8 cellular contexts compared by ENCODE assay signal in the genomic region with DNA sequence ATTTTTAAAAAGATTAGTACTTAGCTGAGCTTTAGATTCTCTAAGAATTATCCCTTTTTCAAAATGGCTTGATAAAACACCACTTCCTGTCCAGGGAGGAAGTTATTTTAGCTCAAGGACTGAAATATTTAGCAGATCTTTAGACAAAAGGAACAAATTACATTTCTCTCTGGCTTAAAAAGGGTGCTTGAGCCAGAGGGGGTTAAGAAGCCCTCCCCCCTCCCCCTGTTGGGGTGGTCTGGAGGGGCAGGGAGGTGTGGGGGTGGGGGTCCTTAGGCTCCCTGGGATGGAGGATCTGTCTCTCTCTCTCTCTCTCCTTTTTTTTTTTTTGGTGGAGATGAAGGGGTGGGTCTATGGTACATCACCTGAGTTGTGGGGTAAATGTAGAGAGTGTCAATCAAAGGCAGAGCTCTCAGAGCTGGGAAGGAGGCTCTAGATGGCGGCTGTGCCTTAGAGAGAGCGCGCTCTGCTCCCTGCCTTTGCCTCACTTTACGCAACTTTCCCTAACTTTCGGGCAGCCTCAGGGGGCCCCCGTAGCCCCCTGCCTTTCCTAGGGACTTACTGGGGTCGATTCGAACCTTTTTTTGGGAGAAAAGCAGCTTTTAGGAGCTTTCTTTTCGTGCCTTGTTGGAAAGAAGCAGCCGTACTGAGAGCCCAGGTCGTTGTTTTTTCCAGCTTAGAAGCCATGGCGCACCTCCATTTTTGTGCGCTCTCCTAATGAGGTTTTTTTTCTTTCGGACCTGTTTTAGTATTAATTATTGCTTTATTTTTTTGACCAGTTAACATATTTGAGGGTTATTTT. TPM values are rescaled to one million over a fixed set of nuclear protein-coding genes. Genes with fewer than 3 reads are reported as not detected.
A peak's percentile ranks its signal among the peaks of the same experiment; 100 is the strongest.
DNase-seq lines count a peak whose midpoint lies in the region; ATAC-seq and TF ChIP-seq lines count a peak whose summit lies in the region.

A gene (plus strand): TSS at position 415 of the 802 bp plus-strand sequence. CDS start 914 bp downstream, outside the sequence.

- no peaks in the 10 kb centered on the region for H3K27me3 ChIP-seq in uterus

- DNase-seq in GM12865 (ENCODE audit: low read depth) = peak; percentile 93
- peak; percentile 40 for DNase-seq in NCI-H1048 (lab: John Stamatoyannopoulos, UW)
- DNase-seq in SK-N-MC (ENCODE audit: low read depth, low spot score) = no peak
- DNase-seq in activated naive CD4-positive, alpha-beta T cell treated with anti-CD3 and anti-CD28 coated beads, Interleukin-2, amount 50 U/mL, for 72 hours (ENCODE audit: low spot score in 2 of 2) = peak; percentile 71 to 73
- DNase-seq in head of caudate nucleus = peak; percentile 41 to 87 (median 71)
- no peak for DNase-seq in osteocyte (ENCODE audit: extremely low spot score, unreplicated experiment)
- DNase-seq in uterus = peak; percentile 51 to 60

- H3K9me3 ChIP-seq in SK-N-MC (ENCODE audit: low read depth, low read length) = no peaks in the 10 kb centered on the region
- no peaks in the 10 kb centered on the region for H3K9me3 ChIP-seq in uterus

- TF ChIP-seq CTCF in GM12865 (IDR thresholded peaks at IDR 0.05; ENCODE audit: insufficient read depth, low read depth, low read length, missing control alignments) = no peak
- TF ChIP-seq CTCF in osteocyte (IDR thresholded peaks at IDR 0.05) = no peak
- peak in 1 of 4 experiments; percentile 12 for TF ChIP-seq CTCF in uterus (IDR thresholded peaks at IDR 0.05)

- H3K27me3 Mint-ChIP-seq in osteocyte (ENCODE audit: unreplicated experiment) = no peaks in the 10 kb centered on the region

- H3K27ac ChIP-seq in SK-N-MC = peak within 1 kb of the TSS; percentile 100
- peak within 1 kb of the TSS; percentile 98 to 100 for H3K27ac ChIP-seq in uterus

- peak within 1 kb of the TSS; percentile 94 for H3K4me3 Mint-ChIP-seq in osteocyte (ENCODE audit: unreplicated experiment)

- no peaks in the 10 kb centered on the region for H3K4me1 ChIP-seq in uterus

- peak within 1 kb of the TSS; percentile 97 to 98 for H3K27ac Mint-ChIP-seq in activated naive CD4-positive, alpha-beta T cell treated with anti-CD3 and anti-CD28 coated beads, Interleukin-2, amount 50 U/mL, for 72 hours
- peak within 1 kb of the TSS; percentile 100 for H3K27ac Mint-ChIP-seq in osteocyte (ENCODE audit: unreplicated experiment)

- peak within 1 kb of the TSS; percentile 86 for H3K4me3 ChIP-seq in GM12865 (ENCODE audit: low read depth, low read length)
- peak within 1 kb of the TSS; percentile 91 for H3K4me3 ChIP-seq in SK-N-MC
- peak within 1 kb of the TSS; percentile 73 to 77 for H3K4me3 ChIP-seq in uterus

- peaks cover 68% of the 10 kb centered on the region for H3K36me3 ChIP-seq in SK-N-MC (ENCODE audit: insufficient read depth, low read length)
- no peaks in the 10 kb centered on the region for H3K36me3 ChIP-seq in uterus

- peaks cover 58% of the 10 kb centered on the region for H3K4me1 Mint-ChIP-seq in osteocyte (ENCODE audit: unreplicated experiment)

- peak within 1 kb of the TSS; percentile 95 for H3K9ac ChIP-seq in SK-N-MC (ENCODE audit: insufficient read length)

- peak; percentile 67 for ATAC-seq in HG02610 (IDR thresholded peaks at IDR 0.05; ENCODE audit: unreplicated experiment)
- peak; percentile 69 to 76 for ATAC-seq in activated naive CD4-positive, alpha-beta T cell treated with anti-CD3 and anti-CD28 coated beads, Interleukin-2, amount 50 U/mL, for 72 hours

- intact Hi-C loops in head of caudate nucleus (cut with DNase I) (loop anchor here (2.0 to 5.0 kb wide), 2 partner anchors 17 to 93 kb away; no protein-coding TSS in a partner anchor), uterus (cut with DNase I; ENCODE audit: low total_unique reads) (loop anchor here (5.0 kb wide), 1 partner anchor 93 kb away; no protein-coding TSS in a partner anchor)

- H3K9me3 Mint-ChIP-seq in activated naive CD4-positive, alpha-beta T cell treated with anti-CD3 and anti-CD28 coated beads, Interleukin-2, amount 50 U/mL, for 72 hours = peaks cover 7 to 12% of the 10 kb centered on the region in 2 donors
- H3K9me3 Mint-ChIP-seq in osteocyte (ENCODE audit: unreplicated experiment) = peaks cover 8% of the 10 kb centered on the region

- peak; percentile 77 to 92 for TF ChIP-seq POLR2A in uterus (IDR thresholded peaks at IDR 0.05)

- H3K36me3 Mint-ChIP-seq in activated naive CD4-positive, alpha-beta T cell treated with anti-CD3 and anti-CD28 coated beads, Interleukin-2, amount 50 U/mL, for 72 hours = peaks cover 40 to 78% of the 10 kb centered on the region in 2 donors
- H3K36me3 Mint-ChIP-seq in osteocyte (ENCODE audit: unreplicated experiment) = peaks cover 60% of the 10 kb centered on the region

RNA-seq across cellular contexts. Expression of the gene that starts here (rescaled TPM):
- 100 to 1,000 TPM; 187 to 214 TPM for total RNA-seq in activated naive CD4-positive, alpha-beta T cell treated with anti-CD3 and anti-CD28 coated beads, Interleukin-2, amount 50 U/mL, for 72 hours
- 89.9 and 102 TPM in 2 replicates for total RNA-seq in osteocyte
- 100 to 1,000 TPM in 3 of 4 donors, 10 to 100 TPM in 1; 71.0 to 166 (median 152) TPM for total RNA-seq in uterus

Comparison
In these comparisons a context has a peak if more than half of its experiments do, and no peak if none do; other contexts are left out.
1. DNase-seq: peak in GM12865 (single experiment), NCI-H1048 (single experiment), activated naive CD4-positive, alpha-beta T cell treated with anti-CD3 and anti-CD28 coated beads, Interleukin-2, amount 50 U/mL, for 72 hours (2 of 2), head of caudate nucleus (42 of 42) and uterus (2 of 2); none in SK-N-MC (single experiment) and osteocyte (single experiment).
2. Peak in every context shown above with its lines, with median percentiles within 50 percentile points of each other: H3K4me3 ChIP-seq.